In genomic region chr3:124174463-124174862, GRCh38 we compare ENCODE assay signal across 1 cellular context.
TF ChIP-seq lines count a peak whose summit lies in the region.

No MANE protein-coding gene starts in this region.

TF ChIP-seq in SK-N-SH treated with all-trans-retinoic acid at 6 μM for 48 hours, 23 proteins besides CTCF, POLR2A, EP300 and RAD21 (continued from another document):
- TF ChIP-seq CREB5 (CRISPR knock-in tag; IDR thresholded peaks at IDR 0.05; ENCODE audit: low read depth) (no peak), TCF4 (CRISPR knock-in tag; IDR thresholded peaks at IDR 0.05; ENCODE audit: borderline replicate concordance) (peak; percentile 88), SNAI2 (CRISPR knock-in tag; IDR thresholded peaks at IDR 0.05) (0 out of 2 replicates have a peak, but pooled peaks have one; percentile 30), ISL1 (CRISPR knock-in tag; IDR thresholded peaks at IDR 0.05) (peak; percentile 58)
